Comparison of ENCODE assay signal across 28 cellular contexts in the genomic region with DNA sequence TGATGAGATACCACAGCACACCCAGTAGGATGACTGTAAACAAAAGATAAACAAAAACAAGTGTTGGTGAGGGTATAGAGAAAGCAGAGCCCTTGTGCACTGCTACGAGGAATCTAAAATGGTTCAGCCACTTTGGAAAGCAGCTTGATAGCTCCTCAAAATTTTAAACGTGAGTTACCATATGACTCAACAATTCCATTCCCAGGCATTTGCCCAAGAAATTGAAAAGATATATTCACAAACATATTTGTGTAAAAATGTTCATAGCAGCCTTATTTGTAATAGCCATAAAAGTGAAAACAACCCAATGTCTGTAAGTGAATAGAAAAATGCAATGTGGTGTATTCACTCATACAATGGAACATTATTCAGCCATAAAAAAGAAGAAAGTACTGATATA.
"Had no signal": no experiment of that assay in that cellular context is flagged by ENCODE, and none has a peak within 500 bp of the region (broad histone marks: within the 10 kb centered on the region; RNA-seq: fewer than 3 reads in every experiment).

No MANE protein-coding gene starts in this region.

- H3K27ac Mint-ChIP-seq: activated B cell treated with CpG ODN at 0.5 μM for 24 hours; activated CD4-positive, alpha-beta T cell treated with anti-CD3 and anti-CD28 coated beads for 36 hours; activated naive CD4-positive, alpha-beta T cell treated with anti-CD3 and anti-CD28 coated beads, Interleukin-2, amount 50 U/mL, for 72 hours; activated T-cell treated with anti-CD3 and anti-CD28 coated beads, Interleukin-2, amount 50 U/mL, for 72 hours; dendritic cell treated with granulocyte-macrophage colony-stimulating factor and Interleukin-4, amounts not matched to agents 40 ng/mL and 50 ng/mL, for 4 days; endodermal cell; nephron progenitor cell; progenitor cell of endocrine pancreas; stimulated activated naive B cell treated with anti-CD40 and anti-IgM and Interleukin-4, amounts not matched to agents 10 μg/mL and 1 μg/mL and 100 μg/mL, for 72 hours; T-helper 2 cell treated with Interferon-gamma antibody and Interleukin-4, amounts not matched to agents 5 μg/mL and 100 μg/mL, for 36 hours had no signal

- H3K27me3 Mint-ChIP-seq: activated B cell treated with CpG ODN at 0.5 μM for 24 hours; central memory CD8-positive, alpha-beta T cell; dendritic cell treated with granulocyte-macrophage colony-stimulating factor and Interleukin-4, amounts not matched to agents 40 ng/mL and 50 ng/mL, for 4 days had no signal

- FAIRE-seq: bronchial epithelial cell, kidney had no signal

- H3K36me3 Mint-ChIP-seq: naive B cell; stimulated activated naive B cell treated with anti-CD40 and anti-IgM and Interleukin-4, amounts not matched to agents 10 μg/mL and 1 μg/mL and 100 μg/mL, for 72 hours had no signal

- H3K4me1 Mint-ChIP-seq: activated B cell treated with CpG ODN at 0.5 μM for 24 hours; activated CD4-positive, alpha-beta T cell treated with anti-CD3 and anti-CD28 coated beads for 36 hours; central memory CD8-positive, alpha-beta T cell had no signal

- H3K4me2 ChIP-seq: smooth muscle cell had no signal

- H3K4me3 ChIP-seq: sigmoid colon, smooth muscle cell, stomach, thyroid gland, upper lobe of right lung had no signal

- H3K27ac ChIP-seq: neutrophil, sigmoid colon, stomach, thyroid gland, upper lobe of right lung had no signal

- DNase-seq: activated B cell treated with CpG ODN at 0.5 μM for 24 hours; activated CD4-positive, alpha-beta T cell treated with anti-CD3 and anti-CD28 coated beads for 36 hours; activated naive CD4-positive, alpha-beta T cell; activated T-cell treated with anti-CD3 and anti-CD28 coated beads for 4 hours; activated T-cell treated with anti-CD3 and anti-CD28 coated beads, Interleukin-2, amount 50 U/mL, for 72 hours; endodermal cell; head of caudate nucleus; hippocampal formation; kidney; left colon; naive B cell; nephron progenitor cell; sigmoid colon; stimulated activated CD4-positive, alpha-beta T cell treated with anti-CD3 and anti-CD28 coated beads, Interleukin-1b, Interleukin-23, amount 100 ng/mL, for 48 hours; stimulated activated naive B cell treated with anti-CD40 and anti-IgM and Interleukin-4, amounts not matched to agents 10 μg/mL and 1 μg/mL and 100 μg/mL, for 72 hours; stomach; thyroid gland; upper lobe of right lung had no signal

- H3K9me3 Mint-ChIP-seq: dendritic cell treated with granulocyte-macrophage colony-stimulating factor and Interleukin-4, amounts not matched to agents 40 ng/mL and 50 ng/mL, for 4 days; endodermal cell had no signal

- H3K4me1 ChIP-seq: thyroid gland had no signal

- ATAC-seq: activated CD4-positive, alpha-beta T cell treated with anti-CD3 and anti-CD28 coated beads for 36 hours; activated naive CD4-positive, alpha-beta T cell treated with anti-CD3 and anti-CD28 coated beads, Interleukin-2, amount 50 U/mL, for 72 hours; activated T-cell treated with anti-CD3 and anti-CD28 coated beads, Interleukin-2, amount 50 U/mL, for 72 hours; esophagus mucosa; left colon; stimulated activated naive B cell treated with anti-CD40 and anti-IgM and Interleukin-4, amounts not matched to agents 10 μg/mL and 1 μg/mL and 100 μg/mL, for 72 hours; upper lobe of right lung had no signal

- H3K4me3 Mint-ChIP-seq: activated B cell treated with CpG ODN at 0.5 μM for 24 hours; activated CD4-positive, alpha-beta T cell treated with anti-CD3 and anti-CD28 coated beads for 36 hours; activated T-cell treated with anti-CD3 and anti-CD28 coated beads, Interleukin-2, amount 50 U/mL, for 72 hours; central memory CD8-positive, alpha-beta T cell; dendritic cell treated with granulocyte-macrophage colony-stimulating factor and Interleukin-4, amounts not matched to agents 40 ng/mL and 50 ng/mL, for 4 days; endodermal cell; mesothelial cell of epicardium; naive B cell; nephron progenitor cell; stimulated activated naive B cell treated with anti-CD40 and anti-IgM and Interleukin-4, amounts not matched to agents 10 μg/mL and 1 μg/mL and 100 μg/mL, for 72 hours; T-helper 2 cell treated with Interferon-gamma antibody and Interleukin-4, amounts not matched to agents 5 μg/mL and 100 μg/mL, for 36 hours had no signal

- H3K36me3 ChIP-seq: neutrophil, sigmoid colon, stomach, thyroid gland, upper lobe of right lung had no signal

- H3K9me3 ChIP-seq: neutrophil, sigmoid colon, stomach, thyroid gland, upper lobe of right lung had no signal

- H3K27me3 ChIP-seq: neutrophil, sigmoid colon, stomach, thyroid gland, upper lobe of right lung had no signal
